7 cellular contexts compared by ENCODE assay signal in the genomic region with DNA sequence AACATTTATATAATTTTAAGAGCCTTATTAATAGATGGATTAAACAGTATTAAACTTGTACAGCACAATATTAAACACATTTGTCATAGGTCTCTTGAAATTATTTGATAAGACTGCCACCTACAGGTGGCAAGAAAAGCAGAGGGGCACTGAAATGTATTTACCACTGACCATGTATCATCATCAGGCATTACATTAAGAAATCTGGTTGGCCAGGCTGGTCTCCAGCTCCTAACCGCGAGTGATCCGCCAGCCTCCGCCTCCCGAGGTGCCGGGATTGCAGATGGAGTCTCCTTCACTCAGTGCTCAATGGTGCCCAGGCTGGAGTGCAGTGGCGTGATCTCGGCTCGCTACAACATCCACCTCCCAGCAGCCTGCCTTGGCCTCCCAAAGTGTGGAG. TPM values are rescaled to one million over a fixed set of nuclear protein-coding genes. Genes with fewer than 3 reads are reported as not detected.
DNase-seq lines count a peak whose midpoint lies in the region; ATAC-seq and TF ChIP-seq lines count a peak whose summit lies in the region.
"Not testable (repeated sequence)": the region's sequence is repeated elsewhere in the genome, so short reads cannot be mapped to it uniquely, and the experiment has no call there.

No MANE protein-coding gene starts in this region.

- not testable (repeated sequence) for H4K20me1 ChIP-seq in H9 (ENCODE audit: control insufficient read depth, insufficient read depth, insufficient read length)

- H3T11ph ChIP-seq in H9 (ENCODE audit: low read length) = not testable (repeated sequence)

- intact Hi-C loops in breast epithelium (cut with DNase I; ENCODE audit: low total_unique reads); Right ventricle myocardium superior (cut with DNase I): not testable (repeated sequence)

- H3K4me1 Mint-ChIP-seq in H9, neural crest cell: not testable (repeated sequence)

- not testable (repeated sequence) for H2AK5ac ChIP-seq in H9 (ENCODE audit: insufficient read length, low read length)

- not testable (repeated sequence) for H4K8ac ChIP-seq in H9 (replicated peaks; ENCODE audit: insufficient read length, low read depth, low read length)

- no CpG with 5 or more reads among the region's 9 CpGs for WGBS in H9 (ENCODE audit: extremely low coverage, insufficient read length, low lambda C conversion rate)

- not testable (repeated sequence) for H3K4me1 ChIP-seq in H9 (ENCODE audit: insufficient read depth, low read length); breast epithelium

- not testable (repeated sequence) for H3K23me2 ChIP-seq in H9 (ENCODE audit: insufficient read length, low read depth, low read length, poor library complexity, severe bottlenecking)

- H2BK120ac ChIP-seq in H9 (ENCODE audit: low read depth, low read length, poor library complexity, severe bottlenecking) = not testable (repeated sequence)

- H4K5ac ChIP-seq in H9 (ENCODE audit: insufficient read length, low read depth, low read length) = not testable (repeated sequence)

- not testable (repeated sequence) for H3K9me3 Mint-ChIP-seq in H9, neural crest cell

- not testable (repeated sequence) for H2BK5ac ChIP-seq in H9 (ENCODE audit: insufficient read length, low read length)

- H2BK12ac ChIP-seq in H9 (ENCODE audit: insufficient read length, low read depth, low read length) = not testable (repeated sequence)

- not testable (repeated sequence) for TF ChIP-seq POLR2A in NB4 (IDR thresholded peaks at IDR 0.05; ENCODE audit: extremely low read depth, insufficient read length); breast epithelium (IDR thresholded peaks at IDR 0.05)

- ATAC-seq in Right ventricle myocardium superior (ENCODE audit: poor library complexity) = peak; percentile 90

- H3K56ac ChIP-seq in H9 (ENCODE audit: insufficient read length, low read depth, low read length) = not testable (repeated sequence)

- H3K4me3 ChIP-seq in NB4 (ENCODE audit: low read depth, low read length); breast epithelium: not testable (repeated sequence)

- not testable (repeated sequence) for H3K27me3 ChIP-seq in H9 (ENCODE audit: insufficient read depth, low read length); breast epithelium

- H3K36me3 Mint-ChIP-seq in H9 (ENCODE audit: insufficient read depth in 1 of 3, low read depth in 3 of 3); neural crest cell (ENCODE audit: low read depth): not testable (repeated sequence)

- not testable (repeated sequence) for H2AFZ ChIP-seq in H9 (ENCODE audit: low read length)

- TF ChIP-seq CTCF in H9 (conservative IDR thresholded peaks at IDR 0.05) = peak; percentile 75
- TF ChIP-seq CTCF in NB4 (IDR thresholded peaks at IDR 0.05; ENCODE audit: low read depth, low read length) = peak; percentile 67
- TF ChIP-seq CTCF in breast epithelium (IDR thresholded peaks at IDR 0.05) = peak; percentile 56 to 78 (median 69)
- TF ChIP-seq CTCF in neural crest cell (conservative IDR thresholded peaks at IDR 0.05) = peak; percentile 82

- not testable (repeated sequence) for H3K79me1 ChIP-seq in H9 (ENCODE audit: insufficient read depth, low read depth, low read length, poor library complexity, severe bottlenecking)

- H2BK15ac ChIP-seq in H9 (ENCODE audit: low read depth, low read length) = not testable (repeated sequence)

- H3K27me3 Mint-ChIP-seq in H9 (ENCODE audit: low read depth); neural crest cell (ENCODE audit: low read depth): not testable (repeated sequence)

- peak; percentile 72 for DNase-seq in GM03348 (ENCODE audit: low spot score)
- not testable (repeated sequence) for DNase-seq in H9; breast epithelium (ENCODE audit: low spot score in 2 of 2); Right ventricle myocardium superior; neural crest cell (ENCODE audit: low read depth, low spot score)
- DNase-seq in NB4 (ENCODE audit: low read depth) = peak; percentile 52
- DNase-seq in SIG-M5 treated with dmso at 0.1 percent for 504 hours (lab: John Stamatoyannopoulos, UW; ENCODE audit: unreplicated experiment) = peak; percentile 6

- not testable (repeated sequence) for H3K23ac ChIP-seq in H9 (ENCODE audit: insufficient read length, low read depth, low read length)

- not testable (repeated sequence) for H3K18ac ChIP-seq in H9 (ENCODE audit: insufficient read length, low read depth, low read length)

- not testable (repeated sequence) for H3K14ac ChIP-seq in H9 (ENCODE audit: insufficient read depth, low read length)

- not testable (repeated sequence) for H3K4ac ChIP-seq in H9 (ENCODE audit: low read depth, low read length)

- not testable (repeated sequence) for H3K27ac ChIP-seq in H9 (ENCODE audit: insufficient read length, low read depth, low read length); breast epithelium

- H3K36me3 ChIP-seq in breast epithelium = not testable (repeated sequence)

- H3K79me2 ChIP-seq in H9 (ENCODE audit: insufficient read depth, low read length) = not testable (repeated sequence)

- not testable (repeated sequence) for H3K9me3 ChIP-seq in H9 (ENCODE audit: control insufficient read depth, low read depth, low read length); breast epithelium

- H2BK20ac ChIP-seq in H9 (ENCODE audit: low read depth, low read length, poor library complexity, severe bottlenecking) = not testable (repeated sequence)

- not testable (repeated sequence) for H3K4me3 Mint-ChIP-seq in H9, neural crest cell

- not testable (repeated sequence) for H3K4me2 ChIP-seq in H9 (ENCODE audit: insufficient read depth, insufficient read length, low read length)

- not testable (repeated sequence) for H4K91ac ChIP-seq in H9 (ENCODE audit: insufficient read length, low read depth, low read length)

- H3K9ac ChIP-seq in H9 (ENCODE audit: extremely low read depth, insufficient read length, low read length) = not testable (repeated sequence)

- H3K27ac Mint-ChIP-seq in H9; neural crest cell (ENCODE audit: unreplicated experiment): not testable (repeated sequence)

RNA-seq across cellular contexts. Expression of a gene that starts 35.1 kb away (rescaled TPM):
- 12.5 and 14.8 TPM in 2 replicates for total RNA-seq in H9 (2021)
- 10 to 100 TPM; 28.2 to 32.3 (median 31.0) TPM for total RNA-seq in breast epithelium
- total RNA-seq in Right ventricle myocardium superior = 22.6 TPM
- 14.4 and 17.0 TPM in 2 replicates for total RNA-seq in neural crest cell
